In the genomic region with DNA sequence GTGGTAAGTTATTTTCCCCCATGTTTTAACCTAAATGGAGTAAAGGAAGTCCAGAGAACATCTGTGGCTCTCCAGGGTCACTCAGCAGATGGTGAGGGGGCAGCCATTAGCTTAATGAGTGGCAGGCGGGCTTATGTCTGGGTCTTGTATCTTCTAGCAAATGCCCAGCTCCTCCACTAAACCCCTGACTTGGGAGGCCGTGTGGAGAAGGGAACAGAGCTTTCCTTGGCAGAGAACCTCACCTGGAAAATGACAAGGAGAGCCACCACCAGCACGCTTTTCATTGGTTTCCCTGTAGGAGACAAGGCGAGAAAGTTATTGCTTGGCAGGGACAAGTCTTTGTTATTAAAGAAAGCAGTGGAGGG, we compare ENCODE assay signal across 12 cellular contexts. TPM values are rescaled to one million over a fixed set of nuclear protein-coding genes. Genes with fewer than 3 reads are reported as not detected.
DNase-seq lines count a peak whose midpoint lies in the region; ATAC-seq and TF ChIP-seq lines count a peak whose summit lies in the region.
"Had no signal": no experiment of that assay in that cellular context is flagged by ENCODE, and none has a peak within 500 bp of the region (broad histone marks: within the 10 kb centered on the region; RNA-seq: fewer than 3 reads in every experiment).

No MANE protein-coding gene starts in this region.

- no peak overlapping the region for H3K4me3 Mint-ChIP-seq in natural killer cell
- no peak overlapping the region for H3K4me3 Mint-ChIP-seq in natural killer cell treated with Interleukin-12 subunit alpha and Interleukin-12 subunit beta and Interleukin-15 and Interleukin-18, amount 100 ng/mL, for 72 hours
- peak overlapping the region; percentile 90 for H3K4me3 Mint-ChIP-seq in activated naive CD8-positive, alpha-beta T cell
- peak overlapping the region; percentile 52 to 100 (median 97) for H3K4me3 Mint-ChIP-seq in naive thymus-derived CD8-positive, alpha-beta T cell

- ATAC-seq in natural killer cell (no peak), GM21529 (IDR thresholded peaks at IDR 0.05; ENCODE audit: unreplicated experiment) (no peak), HG03565 (IDR thresholded peaks at IDR 0.05; ENCODE audit: unreplicated experiment) (no peak)
- no peak for ATAC-seq in natural killer cell treated with Interleukin-12 subunit alpha and Interleukin-12 subunit beta and Interleukin-15 and Interleukin-18, amount 100 ng/mL, for 72 hours
- ATAC-seq in naive thymus-derived CD8-positive, alpha-beta T cell, result no peak
- ATAC-seq: activated CD4-positive, CD25-positive, alpha-beta regulatory T cell treated with anti-CD3 and anti-CD28 coated beads, Interleukin-2, amount 50 U/mL, for 24 hours had no signal

- H3K9me3 ChIP-seq in SJCRH30 (replicated peaks), result no peaks in the 10 kb centered on the region

- no peaks in the 10 kb centered on the region for H3K36me3 ChIP-seq in SJCRH30

- H3K27ac Mint-ChIP-seq in natural killer cell, result no peak overlapping the region
- no peak overlapping the region for H3K27ac Mint-ChIP-seq in natural killer cell treated with Interleukin-12 subunit alpha and Interleukin-12 subunit beta and Interleukin-15 and Interleukin-18, amount 100 ng/mL, for 72 hours
- peak overlapping the region; percentile 97 for H3K27ac Mint-ChIP-seq in activated naive CD8-positive, alpha-beta T cell
- peak overlapping the region; percentile 92 to 100 (median 99) for H3K27ac Mint-ChIP-seq in naive thymus-derived CD8-positive, alpha-beta T cell

- H3K36me3 Mint-ChIP-seq in natural killer cell, result no peaks in the 10 kb centered on the region
- peaks cover 8% of the 10 kb centered on the region for H3K36me3 Mint-ChIP-seq in natural killer cell treated with Interleukin-12 subunit alpha and Interleukin-12 subunit beta and Interleukin-15 and Interleukin-18, amount 100 ng/mL, for 72 hours
- peaks cover 35% of the 10 kb centered on the region for H3K36me3 Mint-ChIP-seq in activated naive CD8-positive, alpha-beta T cell
- peaks cover 42 to 99% (median 75%) of the 10 kb centered on the region in 3 donors for H3K36me3 Mint-ChIP-seq in naive thymus-derived CD8-positive, alpha-beta T cell

- peak; percentile 4 for DNase-seq in natural killer cell
- no peak for DNase-seq in natural killer cell treated with Interleukin-12 subunit alpha and Interleukin-12 subunit beta and Interleukin-15 and Interleukin-18, amount 100 ng/mL, for 72 hours (ENCODE audit: low spot score)
- no peak for DNase-seq in naive thymus-derived CD8-positive, alpha-beta T cell
- DNase-seq in D341Med (ENCODE audit: low spot score), result no peak
- DNase-seq in SJCRH30, result no peak
- DNase-seq: NCI-H2029, OCI-M1 had no signal

- intact Hi-C loops in natural killer cell (cut with micrococcal nuclease), result no loop called here

- no peaks in the 10 kb centered on the region for H3K9me3 Mint-ChIP-seq in natural killer cell
- H3K9me3 Mint-ChIP-seq in natural killer cell treated with Interleukin-12 subunit alpha and Interleukin-12 subunit beta and Interleukin-15 and Interleukin-18, amount 100 ng/mL, for 72 hours, result no peaks in the 10 kb centered on the region
- H3K9me3 Mint-ChIP-seq in activated naive CD8-positive, alpha-beta T cell (ENCODE audit: low read depth), result no peaks in the 10 kb centered on the region
- H3K9me3 Mint-ChIP-seq in naive thymus-derived CD8-positive, alpha-beta T cell, result peaks cover 0 to 3% (median 0%) of the 10 kb centered on the region in 9 donors

- H3K27me3 Mint-ChIP-seq in natural killer cell (ENCODE audit: low read depth in 2 of 2), result peaks cover 11 to 21% of the 10 kb centered on the region in 2 donors
- peaks cover 6 to 8% of the 10 kb centered on the region in 2 donors for H3K27me3 Mint-ChIP-seq in natural killer cell treated with Interleukin-12 subunit alpha and Interleukin-12 subunit beta and Interleukin-15 and Interleukin-18, amount 100 ng/mL, for 72 hours
- no peaks in the 10 kb centered on the region for H3K27me3 Mint-ChIP-seq in activated naive CD8-positive, alpha-beta T cell
- no peaks in the 10 kb centered on the region for H3K27me3 Mint-ChIP-seq in naive thymus-derived CD8-positive, alpha-beta T cell

- no peak overlapping the region for H3K4me3 ChIP-seq in SJCRH30

- no peak for TF ChIP-seq CTCF in natural killer cell (IDR thresholded peaks at IDR 0.05)

- H3K4me1 ChIP-seq in SJCRH30, result peaks cover 24% of the 10 kb centered on the region

- no peaks in the 10 kb centered on the region for H3K27me3 ChIP-seq in SJCRH30

- POLR2A ChIA-PET in naive thymus-derived CD8-positive, alpha-beta T cell (lab: Charles Lee), result interaction anchor here (0.7 to 37.3 kb wide), 8 partner anchors 11 to 141 kb away, joined by 3 to 2269 read pairs (median 102); partner anchors contain the start of gene TOP2A

- no peak overlapping the region for H3K27ac ChIP-seq in SJCRH30

- H3K4me1 Mint-ChIP-seq in natural killer cell, result peaks cover 38 to 58% of the 10 kb centered on the region in 2 donors
- H3K4me1 Mint-ChIP-seq in natural killer cell treated with Interleukin-12 subunit alpha and Interleukin-12 subunit beta and Interleukin-15 and Interleukin-18, amount 100 ng/mL, for 72 hours (ENCODE audit: low read depth in 2 of 2), result peaks cover 60% of the 10 kb centered on the region in 2 donors
- H3K4me1 Mint-ChIP-seq in activated naive CD8-positive, alpha-beta T cell (ENCODE audit: low read depth), result peaks cover 88% of the 10 kb centered on the region
- peaks cover 63 to 98% (median 85%) of the 10 kb centered on the region in 4 donors for H3K4me1 Mint-ChIP-seq in naive thymus-derived CD8-positive, alpha-beta T cell

RNA-seq across cellular contexts. Expression of gene CCR7, which starts 6.6 kb away (rescaled TPM):
- total RNA-seq in natural killer cell, result 1 to 10 TPM; 3.2 to 8.0 (median 6.6) TPM
- 10 to 100 TPM; 65.7 to 71.1 TPM for total RNA-seq in natural killer cell treated with Interleukin-12 subunit alpha and Interleukin-12 subunit beta and Interleukin-15 and Interleukin-18, amount 100 ng/mL, for 72 hours
- total RNA-seq in naive thymus-derived CD8-positive, alpha-beta T cell, result 100 to 1,000 TPM; 571 to 574 TPM
- 1,000 to 10,000 TPM in 2 of 3 donors, 100 to 1,000 TPM in 1; 897 to 2,008 (median 1,531) TPM for polyA plus RNA-seq in naive thymus-derived CD8-positive, alpha-beta T cell
- total RNA-seq in SJCRH30 (2014; rRNA removed; shearing (Covaris generic)), result 0.05 TPM in 1 of 2 replicates, not detected in the other
- total RNA-seq: epithelial cell of proximal tubule had no signal

RNA-seq across cellular contexts. Expression of gene TNS4, which starts 57.2 kb away (rescaled TPM):
- 1 to 10 TPM in 1 of 3 donors, under 1 TPM in 2; 0.65 to 1.8 (median 0.94) TPM for total RNA-seq in natural killer cell
- total RNA-seq in natural killer cell treated with Interleukin-12 subunit alpha and Interleukin-12 subunit beta and Interleukin-15 and Interleukin-18, amount 100 ng/mL, for 72 hours, result 1 to 10 TPM in 1 of 2 donors, under 1 TPM in 1; 0.76 to 2.9 TPM
- not detected for total RNA-seq in naive thymus-derived CD8-positive, alpha-beta T cell
- not detected for polyA plus RNA-seq in naive thymus-derived CD8-positive, alpha-beta T cell
- total RNA-seq in SJCRH30 (2014; rRNA removed; shearing (Covaris generic)), result not detected in 2 replicates
- total RNA-seq: epithelial cell of proximal tubule had no signal

Comparison
In these comparisons a context has a peak if more than half of its experiments do, and no peak if none do; other contexts are left out.
1. H3K27ac Mint-ChIP-seq: peak in activated naive CD8-positive, alpha-beta T cell (single experiment) and naive thymus-derived CD8-positive, alpha-beta T cell (10 of 10); none in natural killer cell (0 of 2) and natural killer cell treated with Interleukin-12 subunit alpha and Interleukin-12 subunit beta and Interleukin-15 and Interleukin-18, amount 100 ng/mL, for 72 hours (0 of 2).
2. H3K4me3 Mint-ChIP-seq: peak in activated naive CD8-positive, alpha-beta T cell (single experiment) and naive thymus-derived CD8-positive, alpha-beta T cell (10 of 10); none in natural killer cell (single experiment) and natural killer cell treated with Interleukin-12 subunit alpha and Interleukin-12 subunit beta and Interleukin-15 and Interleukin-18, amount 100 ng/mL, for 72 hours (single experiment).
3. RNA of gene CCR7, which starts 6.6 kb away (total RNA-seq): 571 to 574 TPM in naive thymus-derived CD8-positive, alpha-beta T cell; 65.7 to 71.1 TPM in natural killer cell treated with Interleukin-12 subunit alpha and Interleukin-12 subunit beta and Interleukin-15 and Interleukin-18, amount 100 ng/mL, for 72 hours, 3.2 to 8.0 TPM in natural killer cell and 0.05 TPM in SJCRH30; every median in the first group is over 4 times any median in the second.